In genomic region chr1:46735708-46736324, GRCh38 we compare ENCODE assay signal across 1 cellular context.
TF ChIP-seq lines count a peak whose summit lies in the region.

No MANE protein-coding gene starts in this region.

TF ChIP-seq in HepG2, 621 proteins besides CTCF, POLR2A, EP300 and RAD21 (continued from another document and continues in another):
- no peak for TF ChIP-seq TARDBP (CRISPR knock-in tag; IDR thresholded peaks at IDR 0.05)
- TF ChIP-seq TBX2 (CRISPR knock-in tag; IDR thresholded peaks at IDR 0.05; ENCODE audit: borderline replicate concordance), result no peak
- TF ChIP-seq, protein P1, sequence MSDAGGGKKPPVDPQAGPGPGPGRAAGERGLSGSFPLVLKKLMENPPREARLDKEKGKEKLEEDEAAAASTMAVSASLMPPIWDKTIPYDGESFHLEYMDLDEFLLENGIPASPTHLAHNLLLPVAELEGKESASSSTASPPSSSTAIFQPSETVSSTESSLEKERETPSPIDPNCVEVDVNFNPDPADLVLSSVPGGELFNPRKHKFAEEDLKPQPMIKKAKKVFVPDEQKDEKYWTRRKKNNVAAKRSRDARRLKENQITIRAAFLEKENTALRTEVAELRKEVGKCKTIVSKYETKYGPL (CRISPR knock-in tag; IDR thresholded peaks at IDR 0.05), result no peak; the same call in 1 of the 2 replicates
- TF ChIP-seq ZNF567 (CRISPR knock-in tag; IDR thresholded peaks at IDR 0.05; ENCODE audit: borderline replicate concordance), result no peak
- TF ChIP-seq MNT (IDR thresholded peaks at IDR 0.05), result no peak
- TF ChIP-seq, protein P2, sequence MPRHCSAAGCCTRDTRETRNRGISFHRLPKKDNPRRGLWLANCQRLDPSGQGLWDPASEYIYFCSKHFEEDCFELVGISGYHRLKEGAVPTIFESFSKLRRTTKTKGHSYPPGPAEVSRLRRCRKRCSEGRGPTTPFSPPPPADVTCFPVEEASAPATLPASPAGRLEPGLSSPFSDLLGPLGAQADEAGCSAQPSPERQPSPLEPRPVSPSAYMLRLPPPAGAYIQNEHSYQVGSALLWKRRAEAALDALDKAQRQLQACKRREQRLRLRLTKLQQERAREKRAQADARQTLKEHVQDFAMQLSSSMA (CRISPR knock-in tag; IDR thresholded peaks at IDR 0.05), result no peak
- no peak for TF ChIP-seq ZNF703 (CRISPR knock-in tag; IDR thresholded peaks at IDR 0.05; ENCODE audit: borderline replicate concordance)
- no peak for TF ChIP-seq NCOR1 (IDR thresholded peaks at IDR 0.05; ENCODE audit: borderline replicate concordance, low read length)
- TF ChIP-seq RAD51 (IDR thresholded peaks at IDR 0.05; ENCODE audit: borderline replicate concordance), result no peak
- peak; percentile 26; the same call in 1 of the 2 replicates for TF ChIP-seq IRX3 (CRISPR knock-in tag; IDR thresholded peaks at IDR 0.05; ENCODE audit: borderline replicate concordance, low read depth)
- no peak for TF ChIP-seq JUND (CRISPR knock-in tag; IDR thresholded peaks at IDR 0.05)
- TF ChIP-seq, protein P3, sequence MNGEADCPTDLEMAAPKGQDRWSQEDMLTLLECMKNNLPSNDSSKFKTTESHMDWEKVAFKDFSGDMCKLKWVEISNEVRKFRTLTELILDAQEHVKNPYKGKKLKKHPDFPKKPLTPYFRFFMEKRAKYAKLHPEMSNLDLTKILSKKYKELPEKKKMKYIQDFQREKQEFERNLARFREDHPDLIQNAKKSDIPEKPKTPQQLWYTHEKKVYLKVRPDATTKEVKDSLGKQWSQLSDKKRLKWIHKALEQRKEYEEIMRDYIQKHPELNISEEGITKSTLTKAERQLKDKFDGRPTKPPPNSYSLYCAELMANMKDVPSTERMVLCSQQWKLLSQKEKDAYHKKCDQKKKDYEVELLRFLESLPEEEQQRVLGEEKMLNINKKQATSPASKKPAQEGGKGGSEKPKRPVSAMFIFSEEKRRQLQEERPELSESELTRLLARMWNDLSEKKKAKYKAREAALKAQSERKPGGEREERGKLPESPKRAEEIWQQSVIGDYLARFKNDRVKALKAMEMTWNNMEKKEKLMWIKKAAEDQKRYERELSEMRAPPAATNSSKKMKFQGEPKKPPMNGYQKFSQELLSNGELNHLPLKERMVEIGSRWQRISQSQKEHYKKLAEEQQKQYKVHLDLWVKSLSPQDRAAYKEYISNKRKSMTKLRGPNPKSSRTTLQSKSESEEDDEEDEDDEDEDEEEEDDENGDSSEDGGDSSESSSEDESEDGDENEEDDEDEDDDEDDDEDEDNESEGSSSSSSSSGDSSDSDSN (CRISPR knock-in tag; IDR thresholded peaks at IDR 0.05), result no peak
- TF ChIP-seq ZNF691 (CRISPR knock-in tag; IDR thresholded peaks at IDR 0.05; ENCODE audit: borderline replicate concordance, low read depth), result no peak; the same call in 1 of the 2 replicates
- TF ChIP-seq, protein P4, sequence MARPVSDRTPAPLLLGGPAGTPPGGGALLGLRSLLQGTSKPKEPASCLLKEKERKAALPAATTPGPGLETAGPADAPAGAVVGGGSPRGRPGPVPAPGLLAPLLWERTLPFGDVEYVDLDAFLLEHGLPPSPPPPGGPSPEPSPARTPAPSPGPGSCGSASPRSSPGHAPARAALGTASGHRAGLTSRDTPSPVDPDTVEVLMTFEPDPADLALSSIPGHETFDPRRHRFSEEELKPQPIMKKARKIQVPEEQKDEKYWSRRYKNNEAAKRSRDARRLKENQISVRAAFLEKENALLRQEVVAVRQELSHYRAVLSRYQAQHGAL (CRISPR knock-in tag; IDR thresholded peaks at IDR 0.05; ENCODE audit: not compliant biosample characterization), result peak; percentile 48
- TF ChIP-seq CEBPG (CRISPR knock-in tag; IDR thresholded peaks at IDR 0.05), result peak; percentile 31
- TF ChIP-seq BRD4 (CRISPR knock-in tag; IDR thresholded peaks at IDR 0.05), result no peak
- TF ChIP-seq GATA4 (IDR thresholded peaks at IDR 0.05; ENCODE audit: borderline replicate concordance, low read depth), result no peak
- TF ChIP-seq ZBTB26 (CRISPR knock-in tag; IDR thresholded peaks at IDR 0.05; ENCODE audit: borderline replicate concordance), result peak; percentile 81
- no peak for TF ChIP-seq TBX3 (IDR thresholded peaks at IDR 0.05; ENCODE audit: borderline replicate concordance)
- TF ChIP-seq NFYC (CRISPR knock-in tag; IDR thresholded peaks at IDR 0.05), result no peak
- TF ChIP-seq, protein P5, sequence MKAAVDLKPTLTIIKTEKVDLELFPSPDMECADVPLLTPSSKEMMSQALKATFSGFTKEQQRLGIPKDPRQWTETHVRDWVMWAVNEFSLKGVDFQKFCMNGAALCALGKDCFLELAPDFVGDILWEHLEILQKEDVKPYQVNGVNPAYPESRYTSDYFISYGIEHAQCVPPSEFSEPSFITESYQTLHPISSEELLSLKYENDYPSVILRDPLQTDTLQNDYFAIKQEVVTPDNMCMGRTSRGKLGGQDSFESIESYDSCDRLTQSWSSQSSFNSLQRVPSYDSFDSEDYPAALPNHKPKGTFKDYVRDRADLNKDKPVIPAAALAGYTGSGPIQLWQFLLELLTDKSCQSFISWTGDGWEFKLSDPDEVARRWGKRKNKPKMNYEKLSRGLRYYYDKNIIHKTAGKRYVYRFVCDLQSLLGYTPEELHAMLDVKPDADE (CRISPR knock-in tag; IDR thresholded peaks at IDR 0.05), result no peak
- TF ChIP-seq TRIM22 (IDR thresholded peaks at IDR 0.05), result no peak
- peak; percentile 67 for TF ChIP-seq TEAD3 (CRISPR knock-in tag; optimal IDR thresholded peaks at IDR 0.05; ENCODE audit: borderline replicate concordance)
- no peak for TF ChIP-seq TAF1 (CRISPR knock-in tag; IDR thresholded peaks at IDR 0.05)
- TF ChIP-seq ZSCAN22 (CRISPR knock-in tag; IDR thresholded peaks at IDR 0.05), result no peak
- no peak for TF ChIP-seq ZNF788 (CRISPR knock-in tag; IDR thresholded peaks at IDR 0.05; ENCODE audit: borderline replicate concordance)
- TF ChIP-seq ATRX (CRISPR knock-in tag; IDR thresholded peaks at IDR 0.05; ENCODE audit: borderline replicate concordance), result no peak
- TF ChIP-seq FOXC1 (CRISPR knock-in tag; IDR thresholded peaks at IDR 0.05; ENCODE audit: borderline replicate concordance), result no peak
- TF ChIP-seq ZBTB7B (CRISPR knock-in tag; IDR thresholded peaks at IDR 0.05), result peak; percentile 46; the same call in 1 of the 2 replicates
- TF ChIP-seq EED (CRISPR knock-in tag; IDR thresholded peaks at IDR 0.05), result no peak
- peak; percentile 42; the same call in 1 of the 2 replicates for TF ChIP-seq ZNF777 (CRISPR knock-in tag; IDR thresholded peaks at IDR 0.05)
- no peak for TF ChIP-seq PRPF4 (IDR thresholded peaks at IDR 0.05; ENCODE audit: low read depth, low read length, poor library complexity, severe bottlenecking)
- no peak for TF ChIP-seq TRAFD1 (CRISPR knock-in tag; IDR thresholded peaks at IDR 0.05; ENCODE audit: borderline replicate concordance)
- peak; percentile 80; the same call in 1 of the 2 replicates for TF ChIP-seq ZNF766 (CRISPR knock-in tag; IDR thresholded peaks at IDR 0.05; ENCODE audit: borderline replicate concordance)
- no peak for TF ChIP-seq CHCHD3 (CRISPR knock-in tag; IDR thresholded peaks at IDR 0.05)
- TF ChIP-seq TFE3 (CRISPR knock-in tag; IDR thresholded peaks at IDR 0.05), result peak; percentile 76
- TF ChIP-seq STAG1 (CRISPR knock-in tag; IDR thresholded peaks at IDR 0.05), result peak; percentile 39
- no peak for TF ChIP-seq RERE (CRISPR knock-in tag; IDR thresholded peaks at IDR 0.05; ENCODE audit: low read depth)
- peak; percentile 68; the same call in 1 of the 2 replicates for TF ChIP-seq ZNF160 (CRISPR knock-in tag; IDR thresholded peaks at IDR 0.05)
- TF ChIP-seq CBX5 (CRISPR knock-in tag; IDR thresholded peaks at IDR 0.05; ENCODE audit: borderline replicate concordance), result 0 out of 2 replicates have a peak, but pooled peaks have one; percentile 43
- no peak for TF ChIP-seq ZNF326 (CRISPR knock-in tag; IDR thresholded peaks at IDR 0.05; ENCODE audit: borderline replicate concordance)
- no peak for TF ChIP-seq MTF2 (CRISPR knock-in tag; IDR thresholded peaks at IDR 0.05; ENCODE audit: borderline replicate concordance)
